1 cellular context compared by ENCODE assay signal in the genomic region with DNA sequence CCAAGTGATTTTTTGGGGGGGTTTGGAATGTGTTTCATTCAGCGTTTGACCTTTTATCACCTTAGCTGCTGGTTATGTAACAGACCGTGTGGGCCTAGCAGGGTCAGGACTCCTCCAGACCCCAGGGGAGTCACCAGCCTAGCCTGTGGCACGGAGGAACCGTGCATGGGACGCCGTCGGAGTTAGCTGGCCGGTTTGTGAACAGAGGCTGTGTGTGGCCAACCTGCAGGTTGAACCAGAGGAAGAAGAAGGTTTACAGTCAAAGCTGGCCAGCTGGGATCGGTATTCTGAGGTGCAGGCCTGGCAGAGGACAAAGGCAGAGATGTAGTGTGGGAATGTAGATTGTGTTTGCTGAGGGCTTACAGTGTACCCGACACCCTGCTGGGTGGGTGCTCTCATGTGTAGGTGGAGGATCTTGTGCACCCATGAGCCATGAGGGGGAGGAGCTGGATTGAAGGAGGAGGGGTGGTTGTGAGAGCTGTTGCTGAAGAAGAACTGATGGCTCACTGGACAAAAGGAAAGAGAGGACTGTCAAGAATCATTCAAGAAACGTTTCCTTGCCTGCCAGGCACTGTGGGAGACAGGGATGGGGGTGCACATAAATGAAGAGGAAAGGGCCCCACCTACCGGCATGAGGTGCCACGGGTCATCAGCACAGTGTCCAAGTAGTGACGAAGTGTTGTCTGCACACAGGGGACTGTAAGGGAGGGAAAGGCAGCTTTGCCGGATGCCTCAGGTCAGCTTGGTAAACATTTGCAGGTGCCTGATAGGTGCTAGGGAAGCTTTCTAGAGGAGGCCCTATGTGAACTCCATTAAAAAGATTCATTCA.
TF ChIP-seq lines count a peak whose summit lies in the region.

No MANE protein-coding gene starts in this region.

TF ChIP-seq in IMR-90, 13 proteins besides CTCF, POLR2A, EP300 and RAD21:
- TF ChIP-seq, protein P1, sequence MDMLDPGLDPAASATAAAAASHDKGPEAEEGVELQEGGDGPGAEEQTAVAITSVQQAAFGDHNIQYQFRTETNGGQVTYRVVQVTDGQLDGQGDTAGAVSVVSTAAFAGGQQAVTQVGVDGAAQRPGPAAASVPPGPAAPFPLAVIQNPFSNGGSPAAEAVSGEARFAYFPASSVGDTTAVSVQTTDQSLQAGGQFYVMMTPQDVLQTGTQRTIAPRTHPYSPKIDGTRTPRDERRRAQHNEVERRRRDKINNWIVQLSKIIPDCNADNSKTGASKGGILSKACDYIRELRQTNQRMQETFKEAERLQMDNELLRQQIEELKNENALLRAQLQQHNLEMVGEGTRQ (IDR thresholded peaks at IDR 0.05; ENCODE audit: low read depth, low read length) = no peak
- TF ChIP-seq BHLHE40 (IDR thresholded peaks at IDR 0.05; ENCODE audit: low read depth, low read length) (no peak), NFE2L2 (IDR thresholded peaks at IDR 0.05; ENCODE audit: low read depth, low read length) (no peak), RCOR1 (IDR thresholded peaks at IDR 0.05; ENCODE audit: insufficient replicate concordance, low read length) (no peak), FOS (IDR thresholded peaks at IDR 0.05; ENCODE audit: low read depth, low read length) (no peak), MXI1 (IDR thresholded peaks at IDR 0.05; ENCODE audit: borderline replicate concordance, low read depth, low read length) (no peak)
